In the genomic region with DNA sequence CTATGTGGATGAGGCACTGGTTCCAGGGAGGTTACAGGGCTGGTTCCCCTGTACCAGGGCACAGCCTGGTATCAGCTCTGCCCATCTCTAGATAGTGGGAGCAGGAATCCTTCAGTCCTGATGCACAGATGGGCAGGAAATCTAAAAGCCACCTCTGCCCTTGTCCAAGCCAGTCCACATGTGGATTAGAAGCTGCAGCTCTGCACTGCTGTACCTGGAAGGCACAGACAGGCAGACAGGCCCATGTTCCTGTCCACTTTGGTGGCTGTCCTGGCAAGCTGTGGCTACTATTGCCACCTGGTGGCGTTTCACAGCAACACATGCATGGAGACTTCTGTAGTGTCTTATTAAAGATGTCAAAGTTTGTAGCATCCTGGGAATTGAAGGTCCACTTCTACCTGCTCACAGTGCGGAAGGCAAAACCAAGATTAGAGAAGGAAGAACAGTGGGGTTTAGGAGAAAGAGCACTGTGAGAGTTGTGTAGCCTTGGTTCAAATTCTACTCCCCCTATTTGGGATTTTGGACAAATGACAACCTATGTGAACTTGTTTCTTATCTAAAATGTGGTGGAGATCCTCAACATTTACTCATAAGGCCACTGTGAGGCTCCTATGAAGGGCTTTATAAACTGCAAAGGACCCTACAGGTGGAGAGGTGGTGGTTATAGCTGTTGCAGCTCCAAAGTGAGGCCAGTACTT, we compare ENCODE assay signal across 8 cellular contexts. TPM values are rescaled to one million over a fixed set of nuclear protein-coding genes. Genes with fewer than 3 reads are reported as not detected.
A peak's percentile ranks its signal among the peaks of the same experiment; 100 is the strongest.
DNase-seq lines count a peak whose midpoint lies in the region; ATAC-seq and TF ChIP-seq lines count a peak whose summit lies in the region.

No MANE protein-coding gene starts in this region.

- TF ChIP-seq CTCF in heart left ventricle (IDR thresholded peaks at IDR 0.05), result peak; percentile 81 to 95 (median 89)

- WGBS in heart left ventricle, 4 donors, result 36 to 53% (median 41%) methylated on average over 2 of the region's 2 CpGs

- H3K4me3 ChIP-seq in heart left ventricle, result no peak overlapping the region

- H3K27me3 Mint-ChIP-seq in activated naive CD8-positive, alpha-beta T cell treated with anti-CD3 and anti-CD28 coated beads for 36 hours, result peaks cover 5% of the 10 kb centered on the region

- peak overlapping the region in 2 of 12 donors; percentile 7 to 25 for H3K27ac ChIP-seq in heart left ventricle

- ATAC-seq in GM21526 (IDR thresholded peaks at IDR 0.05; ENCODE audit: low FRiP score, unreplicated experiment) (peak; percentile 81), SK-N-SH treated with all-trans-retinoic acid at 6 μM for 48 hours (peak; percentile 90), heart left ventricle (peak; percentile 70 to 86 (median 83)), HG03097 (IDR thresholded peaks at IDR 0.05; ENCODE audit: low FRiP score, unreplicated experiment) (no peak)

- TF ChIP-seq POLR2A in heart left ventricle (IDR thresholded peaks at IDR 0.05), result no peak

- DNase-seq in D341Med (ENCODE audit: low spot score), result peak; percentile 68
- peak; percentile 78 for DNase-seq in M059J (ENCODE audit: low read depth)
- peak; percentile 57 for DNase-seq in activated naive CD8-positive, alpha-beta T cell treated with anti-CD3 and anti-CD28 coated beads for 36 hours
- DNase-seq in heart left ventricle, result peak; percentile 75 to 85 (median 79)
- peak; percentile 75 for DNase-seq in putamen (ENCODE audit: low spot score)

- no peaks in the 10 kb centered on the region for H3K4me1 Mint-ChIP-seq in activated naive CD8-positive, alpha-beta T cell treated with anti-CD3 and anti-CD28 coated beads for 36 hours

- no peaks in the 10 kb centered on the region for H3K9me3 ChIP-seq in heart left ventricle

- intact Hi-C loops in heart left ventricle (cut with DNase I), result loop anchor here (1.0 to 10.0 kb wide), 7 partner anchors 28 to 428 kb away; no protein-coding TSS in a partner anchor

- H3K27me3 ChIP-seq in heart left ventricle, result no peaks in the 10 kb centered on the region

- H3K36me3 ChIP-seq in heart left ventricle, result no peaks in the 10 kb centered on the region

- no peak overlapping the region for H3K4me3 Mint-ChIP-seq in activated naive CD8-positive, alpha-beta T cell treated with anti-CD3 and anti-CD28 coated beads for 36 hours

- no peaks in the 10 kb centered on the region for H3K9me3 Mint-ChIP-seq in activated naive CD8-positive, alpha-beta T cell treated with anti-CD3 and anti-CD28 coated beads for 36 hours

- peaks cover 0 to 48% (median 10%) of the 10 kb centered on the region in 12 donors for H3K4me1 ChIP-seq in heart left ventricle

- H3K36me3 Mint-ChIP-seq in activated naive CD8-positive, alpha-beta T cell treated with anti-CD3 and anti-CD28 coated beads for 36 hours, result no peaks in the 10 kb centered on the region

- H3K27ac Mint-ChIP-seq in activated naive CD8-positive, alpha-beta T cell treated with anti-CD3 and anti-CD28 coated beads for 36 hours, result no peak overlapping the region

TF ChIP-seq in SK-N-SH treated with all-trans-retinoic acid at 6 μM for 48 hours, 23 proteins besides CTCF, POLR2A, EP300 and RAD21:
- TF ChIP-seq RARB (CRISPR knock-in tag; IDR thresholded peaks at IDR 0.05) (no peak), TCF4 (CRISPR knock-in tag; IDR thresholded peaks at IDR 0.05; ENCODE audit: borderline replicate concordance) (peak; percentile 43; the same call in 1 of the 2 replicates)

RNA-seq across cellular contexts. Expression of gene NAV2, which starts 30.1 kb away (rescaled TPM):
- 6.4 and 15.6 TPM in 2 replicates for total RNA-seq in M059J (2014; rRNA removed; shearing (Covaris generic))
- under 1 TPM; 0.14 to 0.20 TPM for total RNA-seq in activated naive CD8-positive, alpha-beta T cell treated with anti-CD3 and anti-CD28 coated beads for 36 hours
- total RNA-seq in heart left ventricle, result 10 to 100 TPM; 12.3 to 46.5 (median 25.4) TPM
- polyA plus RNA-seq in heart left ventricle, result 10 to 100 TPM in 1 of 2 donors, 1 to 10 TPM in 1; 7.6 to 20.2 TPM
